Comparison of ENCODE assay signal across 8 cellular contexts in the genomic region with DNA sequence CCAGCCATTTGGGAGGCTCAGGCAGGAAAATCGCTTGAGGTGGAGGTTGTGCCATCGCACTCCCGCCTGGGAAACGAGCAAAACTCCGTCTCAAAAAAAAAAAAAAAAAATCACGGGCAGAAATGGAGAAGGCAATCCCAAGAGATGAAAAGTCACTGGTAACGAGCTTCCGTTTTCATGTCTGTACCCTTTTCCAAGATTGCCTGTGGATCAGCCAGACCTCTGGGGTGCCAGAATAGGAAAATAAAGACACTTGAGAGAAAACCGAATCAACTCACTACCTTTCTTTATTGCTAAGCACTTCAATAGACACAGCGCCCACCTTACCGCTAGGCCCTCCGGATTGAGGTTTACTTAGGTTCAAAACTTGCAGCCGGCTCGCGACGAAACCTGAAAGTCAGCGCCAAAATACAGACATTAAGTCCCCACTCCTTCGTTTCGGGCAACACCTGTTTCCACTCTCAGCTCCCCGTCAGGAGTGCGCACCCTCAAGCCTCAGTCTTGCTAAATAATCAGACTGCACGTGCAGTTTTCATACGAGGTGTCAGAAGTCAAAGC. TPM values are rescaled to one million over a fixed set of nuclear protein-coding genes. Genes with fewer than 3 reads are reported as not detected.
DNase-seq lines count a peak whose midpoint lies in the region; ATAC-seq and TF ChIP-seq lines count a peak whose summit lies in the region.

No MANE protein-coding gene starts in this region.

- H3K4me1 Mint-ChIP-seq in endodermal cell: peaks cover 48% of the 10 kb centered on the region

- DNase-seq in GM12864 (ENCODE audit: low read depth): no peak
- DNase-seq in Peyer's patch: peak in 1 of 3 donors; percentile 25
- no peak for DNase-seq in endodermal cell
- no peak for DNase-seq in NCI-H2081 treated with DMSO at 0.1 percent for 48 hours (lab: John Stamatoyannopoulos, UW)
- DNase-seq in activated gamma-delta T cell treated with Interleukin-2 at 50 U/mL for 16 hours: no peak

- ATAC-seq in HG02798 (IDR thresholded peaks at IDR 0.05; ENCODE audit: poor library complexity, unreplicated experiment): no peak
- no peak for ATAC-seq in GM21576 (IDR thresholded peaks at IDR 0.05; ENCODE audit: unreplicated experiment)

- H3K9me3 Mint-ChIP-seq in endodermal cell: no peaks in the 10 kb centered on the region

- H3K4me1 ChIP-seq in Peyer's patch (peaks cover 11 to 82% (median 39%) of the 10 kb centered on the region in 4 donors), endodermal cell (ENCODE audit: control insufficient read depth, insufficient read depth, low read length) (peaks cover 34% of the 10 kb centered on the region), parathyroid adenoma (peaks cover 26% of the 10 kb centered on the region)

- H3K36me3 Mint-ChIP-seq in endodermal cell (ENCODE audit: low read depth): peaks cover 28% of the 10 kb centered on the region

- no peak for TF ChIP-seq POLR2A in Peyer's patch (IDR thresholded peaks at IDR 0.05)

- H3K9ac ChIP-seq in endodermal cell (ENCODE audit: extremely low read depth, low read length, poor library complexity, severe bottlenecking): peak overlapping the region; percentile 99
- no peak overlapping the region for H3K9ac ChIP-seq in parathyroid adenoma

- TF ChIP-seq CTCF in GM12864 (IDR thresholded peaks at IDR 0.05; ENCODE audit: low read depth, low read length, missing control alignments) (no peak), Peyer's patch (IDR thresholded peaks at IDR 0.05) (no peak), endodermal cell (conservative IDR thresholded peaks at IDR 0.05) (no peak), parathyroid adenoma (IDR thresholded peaks at IDR 0.05) (no peak)

- H3K4me3 Mint-ChIP-seq in endodermal cell: peak overlapping the region; percentile 98

- peak overlapping the region; percentile 93 for H3K27ac Mint-ChIP-seq in endodermal cell

- H3K4me3 ChIP-seq in GM12864 (ENCODE audit: low read depth, low read length) (peak overlapping the region; percentile 98), Peyer's patch (peak overlapping the region; percentile 56 to 93 (median 68)), endodermal cell (ENCODE audit: low read length) (peak overlapping the region; percentile 98), parathyroid adenoma (ENCODE audit: low read depth, low read length) (peak overlapping the region; percentile 97)

- H3K27me3 ChIP-seq in Peyer's patch (no peaks in the 10 kb centered on the region), endodermal cell (ENCODE audit: control insufficient read depth, insufficient read depth, low read length, poor library complexity, severe bottlenecking) (no peaks in the 10 kb centered on the region), parathyroid adenoma (ENCODE audit: control insufficient read depth, insufficient read depth, low read length) (no peaks in the 10 kb centered on the region)

- H2AFZ ChIP-seq in parathyroid adenoma: peak overlapping the region; percentile 23

- WGBS in endodermal cell (ENCODE audit: insufficient coverage in 1 of 2, insufficient read length in 1 of 2), 2 experiments: 0 to 1% methylated on average over 22 to 23 of the region's 23 CpGs

- peaks cover 50% of the 10 kb centered on the region for H3K79me2 ChIP-seq in parathyroid adenoma

- H3K27ac ChIP-seq in Peyer's patch: peak overlapping the region; percentile 66 to 90 (median 79)
- no peak overlapping the region for H3K27ac ChIP-seq in endodermal cell (ENCODE audit: low read depth, low read length)
- peak overlapping the region; percentile 78 for H3K27ac ChIP-seq in parathyroid adenoma

- H3K36me3 ChIP-seq in Peyer's patch (peaks cover 0 to 6% (median 0%) of the 10 kb centered on the region in 3 donors), endodermal cell (ENCODE audit: control insufficient read depth, insufficient read depth, low read length) (peaks cover 35% of the 10 kb centered on the region), parathyroid adenoma (ENCODE audit: control insufficient read depth, insufficient read depth, low read length) (no peaks in the 10 kb centered on the region)

- H3K9me3 ChIP-seq in Peyer's patch: no peaks in the 10 kb centered on the region
- no peaks in the 10 kb centered on the region for H3K9me3 ChIP-seq in endodermal cell (ENCODE audit: control insufficient read depth, low read length)
- no peaks in the 10 kb centered on the region for H3K9me3 ChIP-seq in parathyroid adenoma (ENCODE audit: control insufficient read depth, low read length)

- H3K4me2 ChIP-seq in parathyroid adenoma (ENCODE audit: low read length): peak overlapping the region; percentile 87

- H3K27me3 Mint-ChIP-seq in endodermal cell (ENCODE audit: insufficient read depth): peaks cover 2% of the 10 kb centered on the region

RNA-seq across cellular contexts. Expression of gene TRAF7, which starts 1.0 kb away (rescaled TPM):
- total RNA-seq in Peyer's patch (100 to 1,000 TPM in 1 of 4 donors, 10 to 100 TPM in 3; 51.2 to 120 (median 79.3) TPM), endodermal cell (100 to 1,000 TPM; 108 to 110 TPM)
- 54.6 TPM for polyA plus RNA-seq in endodermal cell (2013, experiment 1 of 2)
- 52.1 TPM for polyA plus RNA-seq in endodermal cell (2013, experiment 2 of 2)

RNA-seq across cellular contexts. Expression of gene RAB26, which starts 6.2 kb away (rescaled TPM):
- total RNA-seq in Peyer's patch: 10 to 100 TPM; 17.9 to 33.8 (median 24.3) TPM
- 1 to 10 TPM; 3.2 to 4.9 TPM for total RNA-seq in endodermal cell
- polyA plus RNA-seq in endodermal cell (2013, experiment 1 of 2): 5.8 TPM
- polyA plus RNA-seq in endodermal cell (2013, experiment 2 of 2): 4.6 TPM

RNA-seq across cellular contexts. Expression of gene PKD1, which starts 18.9 kb away (rescaled TPM):
- total RNA-seq in Peyer's patch (100 to 1,000 TPM in 3 of 4 donors, 10 to 100 TPM in 1; 64.6 to 305 (median 188) TPM), endodermal cell (100 to 1,000 TPM; 104 to 110 TPM)
- 71.3 TPM for polyA plus RNA-seq in endodermal cell (2013, experiment 1 of 2)
- 71.3 TPM for polyA plus RNA-seq in endodermal cell (2013, experiment 2 of 2)

RNA-seq across cellular contexts. Expression of gene CASKIN1, which starts 41.8 kb away (rescaled TPM):
- total RNA-seq in Peyer's patch: not detected
- total RNA-seq in endodermal cell: 1 to 10 TPM; 8.2 to 9.7 TPM
- polyA plus RNA-seq in endodermal cell (2013, experiment 1 of 2): 11.9 TPM
- 9.7 TPM for polyA plus RNA-seq in endodermal cell (2013, experiment 2 of 2)

RNA-seq across cellular contexts. Expression of gene MLST8, which starts 50.6 kb away (rescaled TPM):
- total RNA-seq in Peyer's patch (10 to 100 TPM; 45.7 to 95.7 (median 69.4) TPM), endodermal cell (10 to 100 TPM; 60.3 to 70.8 TPM)
- polyA plus RNA-seq in endodermal cell (2013, experiment 1 of 2): 64.9 TPM
- 61.5 TPM for polyA plus RNA-seq in endodermal cell (2013, experiment 2 of 2)
